Comparison of ENCODE assay signal across 15 cellular contexts in the genomic region with DNA sequence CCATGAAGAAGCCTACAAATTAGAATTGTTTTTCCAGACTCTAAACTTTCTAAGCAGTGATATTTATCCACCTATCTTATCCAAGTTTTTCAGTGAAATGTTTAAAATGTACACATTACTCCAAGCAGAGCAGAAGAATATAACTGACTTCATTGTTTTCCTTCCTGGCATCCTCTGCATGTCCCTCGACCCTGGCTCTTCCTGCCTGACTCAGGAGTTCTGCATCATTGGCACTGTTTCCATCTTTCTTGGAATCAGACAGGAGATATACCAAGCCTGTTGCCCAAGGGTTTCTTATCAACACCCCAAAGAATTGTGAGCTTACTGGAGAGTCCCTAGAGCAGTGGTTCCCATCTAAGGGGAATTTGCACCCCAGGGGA.
DNase-seq lines count a peak whose midpoint lies in the region; ATAC-seq, FAIRE-seq and TF ChIP-seq lines count a peak whose summit lies in the region.
"Had no signal": no experiment of that assay in that cellular context is flagged by ENCODE, and none has a peak within 500 bp of the region (broad histone marks: within the 10 kb centered on the region; RNA-seq: fewer than 3 reads in every experiment).

No MANE protein-coding gene starts in this region.

- no peak overlapping the region for H4K8ac ChIP-seq in mesenchymal stem cell (ENCODE audit: low read length)

- in situ Hi-C loops in brain microvascular endothelial cell (cut with HindIII; ENCODE audit: low pct_ligation_motif_present, low sequenced_read_pairs) = no loop called here

- TF ChIP-seq POLR2A in prostate gland (IDR thresholded peaks at IDR 0.05) = no peak

- TF ChIP-seq CTCF in brain microvascular endothelial cell (IDR thresholded peaks at IDR 0.05; ENCODE audit: low read depth, low read length, missing control alignments) (no peak), pancreas (IDR thresholded peaks at IDR 0.05) (no peak), prostate gland (IDR thresholded peaks at IDR 0.05) (no peak)

- H4K20me1 ChIP-seq in BLaER1 = no peaks in the 10 kb centered on the region
- H4K20me1 ChIP-seq in Karpas-422 (ENCODE audit: insufficient read depth, low read depth, low read length) = no peaks in the 10 kb centered on the region

- H3K9ac ChIP-seq in BLaER1 = no peak overlapping the region
- H3K9ac ChIP-seq in Karpas-422 (ENCODE audit: low read length) = peak overlapping the region; percentile 39; the same call in 1 of the 2 replicates
- H3K9ac ChIP-seq in mesenchymal stem cell (ENCODE audit: low read length) = peak overlapping the region; percentile 57

- H3K36me3 Mint-ChIP-seq in effector memory CD8-positive, alpha-beta T cell (ENCODE audit: insufficient read depth) = no peaks in the 10 kb centered on the region
- H3K36me3 Mint-ChIP-seq: CD14-positive monocyte, natural killer cell had no signal

- intact Hi-C loops in pancreas (cut with DNase I) (no loop called here), prostate gland (cut with DNase I) (no loop called here)

- no peak overlapping the region for H3K27ac Mint-ChIP-seq in effector memory CD8-positive, alpha-beta T cell
- H3K27ac Mint-ChIP-seq: activated T-cell treated with anti-CD3 and anti-CD28 coated beads, Interleukin-2, amount 50 U/mL, for 72 hours; natural killer cell had no signal

- no peak overlapping the region for H3K18ac ChIP-seq in mesenchymal stem cell (ENCODE audit: low read depth in 1 of 2, low read length in 2 of 2)

- H3K23ac ChIP-seq in mesenchymal stem cell (ENCODE audit: low read length in 2 of 2) = no peak overlapping the region

- H3K4me1 ChIP-seq in BLaER1 = peaks cover 13% of the 10 kb centered on the region
- peaks cover 32% of the 10 kb centered on the region for H3K4me1 ChIP-seq in Karpas-422 (ENCODE audit: low read length)
- H3K4me1 ChIP-seq in mesenchymal stem cell (ENCODE audit: control insufficient read depth, insufficient read depth, low read depth, low read length) = peaks cover 2% of the 10 kb centered on the region
- H3K4me1 ChIP-seq in pancreas = no peaks in the 10 kb centered on the region
- H3K4me1 ChIP-seq in prostate gland (replicated peaks) = no peaks in the 10 kb centered on the region

- no peak overlapping the region for H2BK5ac ChIP-seq in mesenchymal stem cell (ENCODE audit: low read depth, low read length, poor library complexity, severe bottlenecking)

- WGBS in mesenchymal stem cell = 38% methylated on average over 1 of the region's 1 CpG
- 22 to 25% methylated on average over 1 of the region's 1 CpG for WGBS in pancreas, 2 donors
- 0% methylated on average over 1 of the region's 1 CpG for WGBS in prostate gland

- no peaks in the 10 kb centered on the region for H3K27me3 ChIP-seq in BLaER1
- no peaks in the 10 kb centered on the region for H3K27me3 ChIP-seq in Karpas-422 (ENCODE audit: low read length)
- no peaks in the 10 kb centered on the region for H3K27me3 ChIP-seq in brain microvascular endothelial cell (replicated peaks)
- peaks cover 0 to 4% of the 10 kb centered on the region in 2 experiments for H3K27me3 ChIP-seq in mesenchymal stem cell (ENCODE audit: control insufficient read depth in 1 of 2, insufficient read depth in 1 of 2, low read length in 2 of 2)
- H3K27me3 ChIP-seq in pancreas = no peaks in the 10 kb centered on the region
- H3K27me3 ChIP-seq in prostate gland (replicated peaks; ENCODE audit: insufficient read depth) = no peaks in the 10 kb centered on the region
- H3K27me3 ChIP-seq: esophagus muscularis mucosa had no signal

- no peaks in the 10 kb centered on the region for H3K79me2 ChIP-seq in Karpas-422 (ENCODE audit: low read length)

- H3K27ac ChIP-seq in BLaER1 = no peak overlapping the region
- H3K27ac ChIP-seq in Karpas-422 (ENCODE audit: low read length) = peak overlapping the region; percentile 56
- H3K27ac ChIP-seq in brain microvascular endothelial cell = peak overlapping the region; percentile 52
- H3K27ac ChIP-seq in mesenchymal stem cell (ENCODE audit: low read length, poor library complexity, severe bottlenecking) = no peak overlapping the region
- no peak overlapping the region for H3K27ac ChIP-seq in pancreas
- no peak overlapping the region for H3K27ac ChIP-seq in prostate gland
- H3K27ac ChIP-seq: esophagus muscularis mucosa had no signal

- H2AFZ ChIP-seq in Karpas-422 (ENCODE audit: low read length) (peak overlapping the region; percentile 69; the same call in 1 of the 2 replicates), mesenchymal stem cell (ENCODE audit: low read depth, low read length) (no peak overlapping the region)

- H2BK15ac ChIP-seq in mesenchymal stem cell (ENCODE audit: low read depth, poor library complexity, severe bottlenecking) = no peak overlapping the region

- H2AK5ac ChIP-seq in mesenchymal stem cell (ENCODE audit: low read length, severe bottlenecking) = no peak overlapping the region

- H3K4me2 ChIP-seq in BLaER1 (peak overlapping the region; percentile 38), Karpas-422 (ENCODE audit: low read depth, low read length, poor library complexity, severe bottlenecking) (peak overlapping the region; percentile 56), mesenchymal stem cell (ENCODE audit: low read length, poor library complexity, severe bottlenecking) (no peak overlapping the region)

- H3K4ac ChIP-seq in mesenchymal stem cell (ENCODE audit: low read depth in 1 of 2, low read length in 2 of 2) = no peak overlapping the region

- no peaks in the 10 kb centered on the region for H3K9me3 Mint-ChIP-seq in effector memory CD8-positive, alpha-beta T cell
- H3K9me3 Mint-ChIP-seq: central memory CD8-positive, alpha-beta T cell; natural killer cell had no signal

- no peaks in the 10 kb centered on the region for H3K4me1 Mint-ChIP-seq in effector memory CD8-positive, alpha-beta T cell (ENCODE audit: low read depth in 2 of 2)
- H3K4me1 Mint-ChIP-seq: central memory CD8-positive, alpha-beta T cell; natural killer cell had no signal

- H2BK120ac ChIP-seq in mesenchymal stem cell (ENCODE audit: low read depth, low read length) = no peak overlapping the region

- H3K9me3 ChIP-seq in BLaER1 = peaks cover 9% of the 10 kb centered on the region
- no peaks in the 10 kb centered on the region for H3K9me3 ChIP-seq in Karpas-422 (ENCODE audit: low read length)
- H3K9me3 ChIP-seq in mesenchymal stem cell (ENCODE audit: control insufficient read depth, low read length) = peaks cover 6% of the 10 kb centered on the region
- H3K9me3 ChIP-seq in pancreas = no peaks in the 10 kb centered on the region
- H3K9me3 ChIP-seq in prostate gland = no peaks in the 10 kb centered on the region
- H3K9me3 ChIP-seq: esophagus muscularis mucosa had no signal

- H3K14ac ChIP-seq in mesenchymal stem cell (ENCODE audit: low read length in 2 of 2) = no peak overlapping the region

- no peaks in the 10 kb centered on the region for H3K9me2 ChIP-seq in Karpas-422 (replicated peaks; ENCODE audit: insufficient read depth, low read length)

- ATAC-seq in effector memory CD8-positive, alpha-beta T cell (replicated peaks) = no peak
- ATAC-seq in pancreas = no peak
- ATAC-seq: natural killer cell, Right ventricle myocardium inferior had no signal

- H3K4me3 ChIP-seq in BLaER1 = no peak overlapping the region
- 0 out of 2 replicates have a peak overlapping the region, but pooled peaks have one; percentile 23 for H3K4me3 ChIP-seq in Karpas-422 (ENCODE audit: low read length)
- no peak overlapping the region for H3K4me3 ChIP-seq in brain microvascular endothelial cell (ENCODE audit: low read depth, low read length)
- H3K4me3 ChIP-seq in mesenchymal stem cell (ENCODE audit: insufficient read depth in 1 of 2, low read depth in 1 of 2, low read length in 2 of 2) = no peak overlapping the region
- no peak overlapping the region for H3K4me3 ChIP-seq in pancreas
- H3K4me3 ChIP-seq in prostate gland = no peak overlapping the region
- H3K4me3 ChIP-seq: esophagus muscularis mucosa had no signal

- H3K4me3 Mint-ChIP-seq in effector memory CD8-positive, alpha-beta T cell = no peak overlapping the region
- H3K4me3 Mint-ChIP-seq: CD14-positive monocyte; central memory CD8-positive, alpha-beta T cell; natural killer cell had no signal

- no peak overlapping the region for H4K91ac ChIP-seq in mesenchymal stem cell (ENCODE audit: low read length)

- no peak for FAIRE-seq in pancreas (lab: Jason Lieb, UNC)

- H2BK12ac ChIP-seq in mesenchymal stem cell (ENCODE audit: low read length in 2 of 2) = no peak overlapping the region

- peaks cover 8 to 40% of the 10 kb centered on the region in 2 donors for H3K27me3 Mint-ChIP-seq in effector memory CD8-positive, alpha-beta T cell

- no peaks in the 10 kb centered on the region for H3K79me1 ChIP-seq in mesenchymal stem cell (replicated peaks; ENCODE audit: low read length, poor library complexity, severe bottlenecking)

- DNase-seq in Karpas-422 (no peak), brain microvascular endothelial cell (peak; percentile 25), mesenchymal stem cell (peak; percentile 18), NCI-H1417 (lab: John Stamatoyannopoulos, UW) (no peak), pancreas (no peak), prostate gland (ENCODE audit: low spot score) (no peak)
- no peak for DNase-seq in effector memory CD8-positive, alpha-beta T cell
- DNase-seq: natural killer cell, NCI-H510A had no signal

- H3K36me3 ChIP-seq in BLaER1 (no peaks in the 10 kb centered on the region), Karpas-422 (ENCODE audit: insufficient read depth, low read length) (no peaks in the 10 kb centered on the region), brain microvascular endothelial cell (replicated peaks) (no peaks in the 10 kb centered on the region), mesenchymal stem cell (ENCODE audit: control insufficient read depth in 1 of 2, insufficient read depth in 2 of 2, low read depth in 1 of 2, low read length in 2 of 2) (no peaks in the 10 kb centered on the region), pancreas (no peaks in the 10 kb centered on the region), prostate gland (no peaks in the 10 kb centered on the region)
- H3K36me3 ChIP-seq: esophagus muscularis mucosa had no signal

Comparison
In these comparisons a context has a peak if more than half of its experiments do, and no peak if none do; other contexts are left out.
1. H3K27ac ChIP-seq: peak in Karpas-422 (single experiment) and brain microvascular endothelial cell (single experiment); none in BLaER1 (single experiment), mesenchymal stem cell (single experiment), pancreas (0 of 4) and prostate gland (0 of 2).
2. DNase-seq: peak in brain microvascular endothelial cell (single experiment) and mesenchymal stem cell (single experiment); none in Karpas-422 (single experiment), effector memory CD8-positive, alpha-beta T cell (0 of 3), NCI-H1417 (0 of 3), pancreas (0 of 6) and prostate gland (single experiment).